ENCODE assay signal across 7 cellular contexts in the genomic region with DNA sequence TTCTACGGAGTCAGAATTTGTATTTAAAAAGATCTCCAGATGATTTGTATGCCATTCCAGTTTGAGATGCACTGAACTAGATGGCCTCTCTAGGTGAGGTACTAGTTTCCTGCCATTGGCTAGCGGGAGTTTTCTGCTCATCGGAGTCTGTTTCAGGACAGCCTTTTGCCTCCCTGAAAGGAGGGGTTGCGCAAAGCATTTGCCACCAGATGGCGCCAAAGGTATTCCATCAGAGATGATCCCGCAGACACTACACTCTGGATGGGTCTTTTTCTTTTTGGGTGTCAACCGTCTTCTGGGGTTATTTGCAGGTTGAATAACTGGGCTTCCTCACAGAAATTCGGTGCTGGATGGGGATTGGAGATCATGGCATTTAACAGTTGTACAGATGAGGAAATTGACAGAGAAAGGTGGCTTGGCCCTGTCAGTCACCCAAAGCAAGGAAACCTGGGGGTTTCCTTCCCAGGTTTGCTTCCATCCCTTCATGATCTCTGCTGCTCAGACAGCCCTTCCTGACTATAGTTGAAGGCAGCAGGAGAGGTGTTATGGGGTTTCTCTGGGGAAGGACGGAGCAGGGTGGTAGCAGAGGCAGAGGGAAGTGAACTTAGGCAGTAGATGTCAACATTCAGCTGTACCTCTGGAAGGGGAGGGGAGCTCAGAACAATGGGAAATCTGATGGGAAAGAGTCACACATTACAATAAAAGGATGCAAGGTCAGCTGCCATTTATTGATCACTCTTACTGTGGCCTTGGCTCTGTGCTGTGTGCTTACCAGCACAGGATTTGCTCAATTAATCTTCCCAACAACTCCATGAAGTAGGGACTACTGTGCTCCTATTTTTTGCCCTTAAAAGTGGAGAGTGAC.
DNase-seq lines count a peak whose midpoint lies in the region; ATAC-seq and TF ChIP-seq lines count a peak whose summit lies in the region.

No MANE protein-coding gene starts in this region.

- ATAC-seq in HG02588 (IDR thresholded peaks at IDR 0.05; ENCODE audit: unreplicated experiment) (peak; percentile 83), right cardiac atrium (peak; percentile 86 to 88), gastrocnemius medialis (peak; percentile 81 to 90)

- in situ Hi-C loops in gastrocnemius medialis (cut with MboI; ENCODE audit: low sequenced_read_pairs in 4 of 4) = loop anchor here (5.0 to 10.0 kb wide), 3 partner anchors 151 to 361 kb away; no protein-coding TSS in a partner anchor

- 16% methylated on average over 9 of the region's 9 CpGs for WGBS in right cardiac atrium

- H3K9ac ChIP-seq in adipocyte (ENCODE audit: low read length) = peak overlapping the region; percentile 80

- intact Hi-C loops in right cardiac atrium (cut with DNase I) = loop anchor here (2.0 to 10.0 kb wide), 6 partner anchors 151 to 432 kb away; a partner anchor contains a TSS
- intact Hi-C loops in gastrocnemius medialis (cut with DNase I; ENCODE audit: low total_unique reads) = loop anchor here (1.0 to 2.0 kb wide), 2 partner anchors 152 to 362 kb away; no protein-coding TSS in a partner anchor

- DNase-seq in NCI-H1105 (lab: John Stamatoyannopoulos, UW) (peak; percentile 83), T follicular helper cell (ENCODE audit: low read depth) (peak; percentile 43), adipocyte (ENCODE audit: low read depth) (peak; percentile 94), right cardiac atrium (peak; percentile 85 to 94 (median 90)), gastrocnemius medialis (peak; percentile 64 to 78)

- H3K36me3 ChIP-seq in adipocyte (ENCODE audit: control insufficient read depth, insufficient read depth, low read length, severe bottlenecking) (no peaks in the 10 kb centered on the region), gastrocnemius medialis (no peaks in the 10 kb centered on the region)

- H3K4me1 ChIP-seq in adipocyte (ENCODE audit: control insufficient read depth, insufficient read depth, low read length) (peaks cover 48% of the 10 kb centered on the region), right cardiac atrium (ENCODE audit: control insufficient read depth, insufficient read depth, low read length) (peaks cover 13% of the 10 kb centered on the region), gastrocnemius medialis (peaks cover 9 to 15% of the 10 kb centered on the region in 2 donors)

- TF ChIP-seq CTCF in GM12874 (IDR thresholded peaks at IDR 0.05; ENCODE audit: insufficient read depth, low read depth, low read length) (peak; percentile 80), gastrocnemius medialis (IDR thresholded peaks at IDR 0.05 in 4 of 5, conservative IDR thresholded peaks at IDR 0.05 in 1 of 5) (peak; percentile 81 to 91 (median 85))

- no peak for TF ChIP-seq POLR2A in gastrocnemius medialis (IDR thresholded peaks at IDR 0.05)

- H3K9me3 ChIP-seq in adipocyte (ENCODE audit: control insufficient read depth, low read length) (no peaks in the 10 kb centered on the region), right cardiac atrium (ENCODE audit: control insufficient read depth, low read length) (no peaks in the 10 kb centered on the region), gastrocnemius medialis (no peaks in the 10 kb centered on the region)

- H3K27ac ChIP-seq in right cardiac atrium (ENCODE audit: low read length) (peak overlapping the region; percentile 6), gastrocnemius medialis (peak overlapping the region in 1 of 4 donors; percentile 26)

- H3K27me3 ChIP-seq in adipocyte (replicated peaks; ENCODE audit: control insufficient read depth, insufficient read depth, low read length) (no peaks in the 10 kb centered on the region), right cardiac atrium (ENCODE audit: control insufficient read depth, insufficient read depth) (no peaks in the 10 kb centered on the region), gastrocnemius medialis (no peaks in the 10 kb centered on the region)

- H3K4me3 ChIP-seq in adipocyte (ENCODE audit: low read length) (no peak overlapping the region), right cardiac atrium (ENCODE audit: low read length) (no peak overlapping the region), gastrocnemius medialis (no peak overlapping the region)

Comparison
In these comparisons a context has a peak if more than half of its experiments do, and no peak if none do; other contexts are left out.
1. DNase-seq: peak in every context shown above with its lines; median percentile 94 in adipocyte; 90 in right cardiac atrium; 83 in NCI-H1105; 71 in gastrocnemius medialis; 43 in T follicular helper cell.